Comparison of ENCODE assay signal across 8 cellular contexts in genomic region chr17:75876938-75877751, GRCh38. TPM values are rescaled to one million over a fixed set of nuclear protein-coding genes. Genes with fewer than 3 reads are reported as not detected.
A peak's percentile ranks its signal among the peaks of the same experiment; 100 is the strongest.
DNase-seq lines count a peak whose midpoint lies in the region; ATAC-seq and TF ChIP-seq lines count a peak whose summit lies in the region.

No MANE protein-coding gene starts in this region.

- H3K9ac ChIP-seq in endocrine pancreas (ENCODE audit: control insufficient read depth, insufficient read depth, low read length), result peak overlapping the region; percentile 52

- ATAC-seq in HG03280 (IDR thresholded peaks at IDR 0.05; ENCODE audit: unreplicated experiment) (peak; percentile 9), HG02840 (IDR thresholded peaks at IDR 0.05; ENCODE audit: low FRiP score, unreplicated experiment) (no peak), GM18861 (IDR thresholded peaks at IDR 0.05; ENCODE audit: unreplicated experiment) (no peak)
- peak; percentile 12 for ATAC-seq in stimulated activated naive CD8-positive, alpha-beta T cell treated with anti-CD3 and anti-CD28 coated beads, Interleukin-15, Interleukin-2, amounts not matched to agents 100 U/mL and 50 U/mL, for 24 hours

- H3K9me3 ChIP-seq in WERI-Rb-1 (ENCODE audit: severe bottlenecking), result no peaks in the 10 kb centered on the region
- H3K9me3 ChIP-seq in endocrine pancreas (ENCODE audit: control insufficient read depth, low read length), result no peaks in the 10 kb centered on the region

- H3K4me3 ChIP-seq in WERI-Rb-1 (ENCODE audit: low read depth, low read length) (peak overlapping the region; percentile 51), endocrine pancreas (ENCODE audit: control insufficient read depth, insufficient read depth, low read length) (no peak overlapping the region)

- H3K4me1 ChIP-seq in endocrine pancreas (ENCODE audit: control insufficient read depth, insufficient read depth, low read length), result no peaks in the 10 kb centered on the region

- peaks cover 34% of the 10 kb centered on the region for H3K36me3 ChIP-seq in WERI-Rb-1
- H3K36me3 ChIP-seq in endocrine pancreas (ENCODE audit: control insufficient read depth, insufficient read depth, low read length), result no peaks in the 10 kb centered on the region

- H3K27ac ChIP-seq in C4-2B (peak overlapping the region; percentile 57), WERI-Rb-1 (peak overlapping the region; percentile 90)

- H3K27me3 ChIP-seq in WERI-Rb-1 (ENCODE audit: insufficient read depth, low read depth, severe bottlenecking) (no peaks in the 10 kb centered on the region), endocrine pancreas (ENCODE audit: control insufficient read depth, insufficient read depth, low read length) (no peaks in the 10 kb centered on the region)

- TF ChIP-seq CTCF in C4-2B (conservative IDR thresholded peaks at IDR 0.05) (no peak), WERI-Rb-1 (IDR thresholded peaks at IDR 0.05; ENCODE audit: low read depth, low read length) (no peak)

- DNase-seq in WERI-Rb-1 (peak; percentile 90), lung microvascular endothelial cell (ENCODE audit: low read depth in 2 of 2) (peak; percentile 91 to 98)
- peak; percentile 48 for DNase-seq in stimulated activated naive CD8-positive, alpha-beta T cell treated with anti-CD3 and anti-CD28 coated beads, Interleukin-15, Interleukin-2, amounts not matched to agents 100 U/mL and 50 U/mL, for 24 hours

RNA-seq across cellular contexts. Expression of gene TRIM47, which starts 1.2 kb away (rescaled TPM):
- total RNA-seq in lung microvascular endothelial cell, result 42.7 and 56.9 TPM in 2 replicates

RNA-seq across cellular contexts. Expression of gene TRIM65, which starts 19.6 kb away (rescaled TPM):
- 16.3 and 17.7 TPM in 2 replicates for total RNA-seq in lung microvascular endothelial cell

RNA-seq across cellular contexts. Expression of gene WBP2, which starts 22.0 kb away (rescaled TPM):
- total RNA-seq in lung microvascular endothelial cell, result 19.4 and 24.4 TPM in 2 replicates

RNA-seq across cellular contexts. Expression of gene MRPL38, which starts 27.5 kb away (rescaled TPM):
- total RNA-seq in lung microvascular endothelial cell, result 26.8 and 28.2 TPM in 2 replicates

RNA-seq across cellular contexts. Expression of gene UNC13D, which starts 32.9 kb away (rescaled TPM):
- total RNA-seq in lung microvascular endothelial cell, result 3.8 and 5.2 TPM in 2 replicates

Comparison
In these comparisons a context has a peak if more than half of its experiments do, and no peak if none do; other contexts are left out.
1. ATAC-seq: peak in HG03280 (single experiment) and stimulated activated naive CD8-positive, alpha-beta T cell treated with anti-CD3 and anti-CD28 coated beads, Interleukin-15, Interleukin-2, amounts not matched to agents 100 U/mL and 50 U/mL, for 24 hours (single experiment); none in HG02840 (single experiment) and GM18861 (single experiment).
2. Peak in every context shown above with its lines, with median percentiles within 50 percentile points of each other: DNase-seq.